Comparison of ENCODE assay signal across 24 cellular contexts in the genomic region with DNA sequence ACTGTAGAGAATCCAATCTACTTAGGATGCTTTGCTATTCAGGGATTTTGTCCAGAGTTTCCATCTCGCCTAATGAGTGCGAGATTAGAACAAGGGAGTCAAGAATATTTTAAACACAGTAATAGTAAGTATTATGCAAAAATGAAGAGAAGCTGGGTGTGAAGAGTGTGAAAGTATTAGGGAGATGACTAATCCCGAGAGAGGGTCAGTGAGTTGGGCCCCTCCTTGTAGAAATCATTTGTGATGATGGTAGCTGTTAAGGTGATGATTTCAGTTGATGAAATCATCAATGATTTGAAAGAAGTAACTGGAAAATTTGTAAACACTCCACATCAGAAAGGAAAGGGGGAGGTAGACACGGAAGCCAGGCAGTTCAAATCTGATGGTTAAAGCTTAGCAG.
"Had no signal": no experiment of that assay in that cellular context is flagged by ENCODE, and none has a peak within 500 bp of the region (broad histone marks: within the 10 kb centered on the region; RNA-seq: fewer than 3 reads in every experiment).

No MANE protein-coding gene starts in this region.

- H3K36me3 ChIP-seq: heart right ventricle, ovary, right atrium auricular region, spleen, upper lobe of left lung had no signal

- H3K4me1 Mint-ChIP-seq: activated T-helper 17 cell treated with anti-CD3 and anti-CD28 coated beads, Interleukin-2, amount 50 U/mL, for 72 hours; natural killer cell had no signal

- H3K27me3 Mint-ChIP-seq: activated T-cell treated with anti-CD3 and anti-CD28 coated beads, Interleukin-2, amount 50 U/mL, for 24 hours; activated T-helper 17 cell treated with anti-CD3 and anti-CD28 coated beads, Interleukin-2, amount 50 U/mL, for 72 hours had no signal

- DNase-seq: activated CD4-positive, alpha-beta T cell treated with anti-CD3 and anti-CD28 coated beads for 1 hour; activated CD4-positive, alpha-beta T cell treated with anti-CD3 and anti-CD28 coated beads, Interleukin-2, amount 50 U/mL, for 1 hour; activated CD8-positive, alpha-beta T cell treated with anti-CD3 and anti-CD28 coated beads, Interleukin-2, amount 10 ng/mL, durations not matched to agents 7 days and 5 days; activated T-cell treated with anti-CD3 and anti-CD28 coated beads, Interleukin-2, amount 50 U/mL, for 24 hours; aorta; central memory CD4-positive, alpha-beta T cell; dermis blood vessel endothelial cell; effector CD8-positive, alpha-beta T cell; erythroblast; foreskin fibroblast; heart right ventricle; islet precursor cell; left cardiac atrium; midbrain; natural killer cell; ovary; psoas muscle; spleen; stimulated activated CD4-positive, alpha-beta T cell treated with anti-CD3 and anti-CD28 coated beads, Interleukin-4, amount 100 ng/mL, for 24 hours; stimulated activated naive CD4-positive, alpha-beta T cell treated with Interleukin-2 at 50 U/mL for 16 hours; upper lobe of left lung had no signal

- H3K27ac Mint-ChIP-seq: activated CD8-positive, alpha-beta T cell treated with anti-CD3 and anti-CD28 coated beads, Interleukin-2, amount 10 ng/mL, durations not matched to agents 7 days and 5 days; activated naive CD4-positive, alpha-beta T cell treated with anti-CD3 and anti-CD28 coated beads, Interleukin-2, amount 50 U/mL, for 72 hours; activated T-cell treated with anti-CD3 and anti-CD28 coated beads, Interleukin-2, amount 50 U/mL, for 24 hours; activated T-helper 17 cell treated with anti-CD3 and anti-CD28 coated beads, Interleukin-2, amount 50 U/mL, for 72 hours; natural killer cell had no signal

- H3K4me3 Mint-ChIP-seq: activated CD8-positive, alpha-beta T cell treated with anti-CD3 and anti-CD28 coated beads, Interleukin-2, amount 10 ng/mL, durations not matched to agents 7 days and 5 days; activated T-cell treated with anti-CD3 and anti-CD28 coated beads, Interleukin-2, amount 50 U/mL, for 24 hours; activated T-helper 17 cell treated with anti-CD3 and anti-CD28 coated beads, Interleukin-2, amount 50 U/mL, for 72 hours; natural killer cell had no signal

- H3K9me3 ChIP-seq: heart right ventricle, ovary, psoas muscle, right atrium auricular region, spleen, upper lobe of left lung had no signal

- ATAC-seq: activated CD8-positive, alpha-beta T cell treated with anti-CD3 and anti-CD28 coated beads, Interleukin-2, amount 10 ng/mL, durations not matched to agents 7 days and 5 days; activated naive CD4-positive, alpha-beta T cell treated with anti-CD3 and anti-CD28 coated beads, Interleukin-2, amount 50 U/mL, for 72 hours; activated T-helper 17 cell treated with anti-CD3 and anti-CD28 coated beads, Interleukin-2, amount 50 U/mL, for 72 hours; heart right ventricle; left cardiac atrium; natural killer cell; psoas muscle had no signal

- H3K36me3 Mint-ChIP-seq: activated naive CD4-positive, alpha-beta T cell treated with anti-CD3 and anti-CD28 coated beads, Interleukin-2, amount 50 U/mL, for 72 hours; natural killer cell had no signal

- H3K4me3 ChIP-seq: heart right ventricle, ovary, psoas muscle, right atrium auricular region, spleen, upper lobe of left lung had no signal

- H3K4me1 ChIP-seq: heart right ventricle, psoas muscle, right atrium auricular region, spleen, upper lobe of left lung had no signal

- H3K27ac ChIP-seq: heart right ventricle, ovary, psoas muscle, right atrium auricular region, spleen, upper lobe of left lung had no signal

- H3K27me3 ChIP-seq: heart right ventricle, right atrium auricular region, spleen, upper lobe of left lung had no signal
